8 cellular contexts compared by ENCODE assay signal in genomic region chr19:45781282-45782161, GRCh38. TPM values are rescaled to one million over a fixed set of nuclear protein-coding genes. Genes with fewer than 3 reads are reported as not detected.
DNase-seq lines count a peak whose midpoint lies in the region; ATAC-seq and TF ChIP-seq lines count a peak whose summit lies in the region.

No MANE protein-coding gene starts in this region.

- in situ Hi-C loops in GM23248 (cut with MboI) = no loop called here

- TF ChIP-seq CTCF in fibroblast of the aortic adventitia (IDR thresholded peaks at IDR 0.05; ENCODE audit: insufficient read depth, low read length) (no peak), smooth muscle cell (IDR thresholded peaks at IDR 0.05; ENCODE audit: borderline replicate concordance, insufficient read depth, poor library complexity, severe bottlenecking) (no peak), A673 (conservative IDR thresholded peaks at IDR 0.05; ENCODE audit: low read depth, low read length) (no peak)

- POLR2A ChIA-PET in A673 (lab: Charles Lee; ENCODE audit: low non-redundant PET) = interaction anchor here (0.5 kb wide), 1 partner anchor 180 kb away, joined by 3 read pairs; no protein-coding TSS in a partner anchor

- H3K27ac ChIP-seq in GM23248 = no peak overlapping the region
- peak overlapping the region; percentile 93 for H3K27ac ChIP-seq in smooth muscle cell (ENCODE audit: low read depth)
- H3K27ac ChIP-seq in A673 (ENCODE audit: low read depth, low read length, poor library complexity, severe bottlenecking) = no peak overlapping the region

- intact Hi-C loops in A673 (cut with micrococcal nuclease; ENCODE audit: unreplicated experiment) = no loop called here

- H3K4me3 ChIP-seq in GM23248 (peak overlapping the region; percentile 64), NT2/D1 (ENCODE audit: insufficient read length, low read depth) (peak overlapping the region; percentile 8), fibroblast of the aortic adventitia (ENCODE audit: low read depth, low read length) (peak overlapping the region; percentile 74), smooth muscle cell (peak overlapping the region; percentile 43), A673 (ENCODE audit: low read depth, low read length, poor library complexity, severe bottlenecking) (no peak overlapping the region)

- no peaks in the 10 kb centered on the region for H3K27me3 ChIP-seq in GM23248 (replicated peaks; ENCODE audit: insufficient read depth)
- no peaks in the 10 kb centered on the region for H3K27me3 ChIP-seq in NT2/D1 (ENCODE audit: insufficient read depth, insufficient read length)
- no peaks in the 10 kb centered on the region for H3K27me3 ChIP-seq in smooth muscle cell (ENCODE audit: low read depth)
- H3K27me3 ChIP-seq in A673 (replicated peaks; ENCODE audit: insufficient read depth, low read depth, low read length, poor library complexity) = no peaks in the 10 kb centered on the region

- DNase-seq in GM23248 (peak; percentile 61), NT2/D1 (ENCODE audit: low read depth, low spot score) (no peak), fibroblast of the aortic adventitia (ENCODE audit: low read depth) (no peak), smooth muscle cell (lab: John Stamatoyannopoulos, UW; ENCODE audit: unreplicated experiment) (no peak), A673 (ENCODE audit: low spot score) (no peak), cerebellar nuclear complex (lab: John Stamatoyannopoulos, UW) (no peak)
- DNase-seq in activated CD4-positive, CD25-positive, alpha-beta regulatory T cell (lab: John Stamatoyannopoulos, UW) = no peak

- H3F3A ChIP-seq in GM23248 (ENCODE audit: insufficient read depth) (peaks cover 11% of the 10 kb centered on the region), smooth muscle cell (ENCODE audit: low read depth) (peaks cover 25% of the 10 kb centered on the region)

- peak overlapping the region; percentile 80 for H3K9ac ChIP-seq in GM23248
- peak overlapping the region; percentile 50 for H3K9ac ChIP-seq in NT2/D1 (ENCODE audit: insufficient read length, low read depth)
- H3K9ac ChIP-seq in smooth muscle cell (ENCODE audit: low read depth) = no peak overlapping the region

- H3K9me3 ChIP-seq in GM23248 (ENCODE audit: low read depth) (no peaks in the 10 kb centered on the region), NT2/D1 (ENCODE audit: insufficient read depth, low read length) (no peaks in the 10 kb centered on the region), smooth muscle cell (replicated peaks; ENCODE audit: low read depth) (no peaks in the 10 kb centered on the region), A673 (ENCODE audit: low read depth, low read length, poor library complexity, severe bottlenecking) (no peaks in the 10 kb centered on the region)

- H3K9me2 ChIP-seq in GM23248 (ENCODE audit: insufficient read depth) = no peaks in the 10 kb centered on the region

- H2AFZ ChIP-seq in GM23248 (no peak overlapping the region), smooth muscle cell (ENCODE audit: low read depth) (no peak overlapping the region)

- H3K4me1 ChIP-seq in GM23248 (ENCODE audit: insufficient read depth) (peaks cover 19% of the 10 kb centered on the region), NT2/D1 (ENCODE audit: insufficient read depth, insufficient read length) (peaks cover 27% of the 10 kb centered on the region), smooth muscle cell (ENCODE audit: low read depth) (peaks cover 27% of the 10 kb centered on the region), A673 (ENCODE audit: insufficient read depth, low read length, poor library complexity, severe bottlenecking) (no peaks in the 10 kb centered on the region)

- WGBS in GM23248 (ENCODE audit: low coverage in 1 of 2, low lambda C conversion rate in 2 of 2, missing lambda C conversion rate in 2 of 2), 2 experiments = 17 to 20% methylated on average over 14 to 17 of the region's 17 CpGs
- 72% methylated on average over 12 of the region's 17 CpGs for WGBS in smooth muscle cell (ENCODE audit: low lambda C conversion rate)

- CTCF ChIA-PET in A673 (lab: Charles Lee) = no interaction called here

- no TSS peak for BruUV-seq in A673 (replicated peaks; lab: Mats Ljungman, UMichigan)

- H3K4me2 ChIP-seq in GM23248 (ENCODE audit: unreplicated experiment) (peak overlapping the region; percentile 71), smooth muscle cell (peak overlapping the region; percentile 88)

- H3K36me3 ChIP-seq in GM23248 (ENCODE audit: low read depth) (peaks cover 8% of the 10 kb centered on the region; the same call in 1 of the 2 replicates), NT2/D1 (ENCODE audit: insufficient read depth, insufficient read length, low read length) (peaks cover 50% of the 10 kb centered on the region), smooth muscle cell (ENCODE audit: low read depth) (no peaks in the 10 kb centered on the region), A673 (ENCODE audit: insufficient read depth, low read length, poor library complexity, severe bottlenecking) (peaks cover 38% of the 10 kb centered on the region)

- H4K20me1 ChIP-seq in GM23248 (ENCODE audit: insufficient read depth) = no peaks in the 10 kb centered on the region
- peaks cover 60% of the 10 kb centered on the region for H4K20me1 ChIP-seq in smooth muscle cell (ENCODE audit: low read depth)

- H3K79me2 ChIP-seq in GM23248 (ENCODE audit: insufficient read depth) (peaks cover 19% of the 10 kb centered on the region), smooth muscle cell (ENCODE audit: low read depth) (peaks cover 19% of the 10 kb centered on the region)

- ATAC-seq in HG02840 (IDR thresholded peaks at IDR 0.05; ENCODE audit: low FRiP score, unreplicated experiment) = no peak

RNA-seq across cellular contexts. Expression of gene DMPK, which starts 0.8 kb away (rescaled TPM):
- 26.6 and 34.4 TPM in 2 replicates for total RNA-seq in GM23248 (2014; rRNA removed; shearing (Covaris generic))
- polyA plus RNA-seq in GM23248 (2016; fragmentation: Nextera tagmentation; extraction: Ambion mirVana) (13.0 and 15.3 TPM in 2 replicates), smooth muscle cell (32.7 and 47.7 TPM in 2 replicates)
- total RNA-seq in fibroblast of the aortic adventitia (ENCODE audit: low replicate concordance) (46.5 and 85.2 TPM in 2 replicates), smooth muscle cell (19.2 and 23.6 TPM in 2 replicates), A673 (2021) (79.9 and 82.0 TPM in 2 replicates)

RNA-seq across cellular contexts. Expression of gene DMWD, which starts 11.1 kb away (rescaled TPM):
- total RNA-seq in GM23248 (2014; rRNA removed; shearing (Covaris generic)) = 32.2 and 32.6 TPM in 2 replicates
- polyA plus RNA-seq in GM23248 (2016; fragmentation: Nextera tagmentation; extraction: Ambion mirVana) (11.5 and 14.5 TPM in 2 replicates), smooth muscle cell (57.6 and 96.4 TPM in 2 replicates)
- total RNA-seq in fibroblast of the aortic adventitia (ENCODE audit: low replicate concordance) (28.6 and 41.4 TPM in 2 replicates), smooth muscle cell (14.9 and 16.1 TPM in 2 replicates), A673 (2021) (79.2 and 86.7 TPM in 2 replicates)

RNA-seq across cellular contexts. Expression of gene SIX5, which starts 12.5 kb away (rescaled TPM):
- total RNA-seq in GM23248 (2014; rRNA removed; shearing (Covaris generic)) = 14.4 and 16.8 TPM in 2 replicates
- polyA plus RNA-seq in GM23248 (2016; fragmentation: Nextera tagmentation; extraction: Ambion mirVana) (6.1 and 8.2 TPM in 2 replicates), smooth muscle cell (16.0 and 19.7 TPM in 2 replicates)
- total RNA-seq in fibroblast of the aortic adventitia (ENCODE audit: low replicate concordance) (9.5 and 16.4 TPM in 2 replicates), smooth muscle cell (10.2 and 15.3 TPM in 2 replicates), A673 (2021) (23.6 and 26.7 TPM in 2 replicates)

RNA-seq across cellular contexts. Expression of gene RSPH6A, which starts 33.6 kb away (rescaled TPM):
- not detected in 2 replicates for total RNA-seq in GM23248 (2014; rRNA removed; shearing (Covaris generic))
- polyA plus RNA-seq in GM23248 (2016; fragmentation: Nextera tagmentation; extraction: Ambion mirVana) (not detected in 2 replicates), smooth muscle cell (0.15 TPM in 1 of 2 replicates, not detected in the other)
- total RNA-seq in fibroblast of the aortic adventitia (ENCODE audit: low replicate concordance) (0.18 TPM in 1 of 2 replicates, not detected in the other), smooth muscle cell (0.22 TPM in 1 of 2 replicates, not detected in the other), A673 (2021) (0.15 and 0.19 TPM in 2 replicates)

RNA-seq across cellular contexts. Expression of gene MEIOSIN, which starts 48.3 kb away (rescaled TPM):
- total RNA-seq in GM23248 (2014; rRNA removed; shearing (Covaris generic)) = not detected in 2 replicates
- polyA plus RNA-seq in GM23248 (2016; fragmentation: Nextera tagmentation; extraction: Ambion mirVana) (not detected in 2 replicates), smooth muscle cell (0.12 TPM in 1 of 2 replicates, not detected in the other)
- total RNA-seq in fibroblast of the aortic adventitia (ENCODE audit: low replicate concordance) (not detected in 2 replicates), smooth muscle cell (not detected in 2 replicates), A673 (2021) (not detected in 2 replicates)
